ENCODE assay signal across 8 cellular contexts in the genomic region with DNA sequence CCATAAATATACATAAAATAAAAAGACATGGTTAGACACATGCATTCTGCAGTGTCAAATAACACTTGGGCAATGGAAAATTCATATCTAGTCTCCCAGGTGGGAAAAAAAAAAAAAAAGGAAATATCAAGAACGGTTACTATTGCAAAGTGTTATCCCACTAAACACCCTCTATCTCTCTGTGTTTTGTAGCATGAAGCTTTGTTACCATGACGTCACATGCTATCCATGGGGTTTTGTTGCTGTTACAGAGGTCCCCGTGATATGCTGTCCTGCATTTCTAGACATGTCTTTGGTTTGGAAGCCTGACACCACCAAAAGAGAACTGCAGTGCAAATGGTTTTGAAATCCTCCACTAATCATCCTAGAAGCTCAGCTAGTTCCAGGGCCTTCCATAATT. TPM values are rescaled to one million over a fixed set of nuclear protein-coding genes. Genes with fewer than 3 reads are reported as not detected.
"Had no signal": no experiment of that assay in that cellular context is flagged by ENCODE, and none has a peak within 500 bp of the region (broad histone marks: within the 10 kb centered on the region; RNA-seq: fewer than 3 reads in every experiment).

No MANE protein-coding gene starts in this region.

- H3K4me3 ChIP-seq: GM23338, HAP-1 had no signal

- H3K4me2 ChIP-seq: GM23338 had no signal

- H3K36me3 ChIP-seq: HAP-1 had no signal

- H3K9me3 Mint-ChIP-seq: HFFc6 had no signal

- H3K9me3 ChIP-seq: HAP-1 had no signal

- ATAC-seq: GM23338, HCT116 had no signal

- H3K27ac Mint-ChIP-seq: GM23338, HFFc6 had no signal

- FAIRE-seq: HTR-8/SVneo had no signal

- DNase-seq: H7, HFFc6, KBM-7 had no signal

- H2AFZ ChIP-seq: GM23338 had no signal

- H3K4me1 Mint-ChIP-seq: IgD-negative memory B cell had no signal

- H3K4me3 Mint-ChIP-seq: GM23338, HFFc6, IgD-negative memory B cell had no signal

RNA-seq across cellular contexts. Expression of a gene that starts 50.7 kb away (rescaled TPM):
- polyA plus RNA-seq: IgD-negative memory B cell had no signal
